Comparison of ENCODE assay signal across 10 cellular contexts in genomic region chr16:31063843-31064611, GRCh38. TPM values are rescaled to one million over a fixed set of nuclear protein-coding genes. Genes with fewer than 3 reads are reported as not detected.
A peak's percentile ranks its signal among the peaks of the same experiment; 100 is the strongest.
DNase-seq lines count a peak whose midpoint lies in the region; ATAC-seq and TF ChIP-seq lines count a peak whose summit lies in the region.
"Had no signal": no experiment of that assay in that cellular context is flagged by ENCODE, and none has a peak within 500 bp of the region (broad histone marks: within the 10 kb centered on the region; RNA-seq: fewer than 3 reads in every experiment).

No MANE protein-coding gene starts in this region.

- peaks cover 36% of the 10 kb centered on the region for H3K4me1 Mint-ChIP-seq in activated T-cell treated with anti-CD3 and anti-CD28 coated beads, Interleukin-2, amount 50 U/mL, for 4 hours (ENCODE audit: low read depth)
- peaks cover 14% of the 10 kb centered on the region for H3K4me1 Mint-ChIP-seq in glutamatergic neuron (ENCODE audit: low read depth, unreplicated experiment)

- H3K4me3 ChIP-seq in H7 (ENCODE audit: insufficient read depth, low read depth, low read length) (no peak overlapping the region), skeletal muscle tissue (ENCODE audit: low read length in 3 of 3) (peak overlapping the region in 1 of 3 donors; percentile 7)

- H3K27me3 ChIP-seq in H7 (ENCODE audit: control insufficient read depth, insufficient read depth, low read length) (no peaks in the 10 kb centered on the region), skeletal muscle tissue (ENCODE audit: control insufficient read depth in 3 of 3, insufficient read depth in 3 of 3, low read length in 3 of 3) (no peaks in the 10 kb centered on the region)

- peak overlapping the region in 1 of 3 donors; percentile 50 for H3K9ac ChIP-seq in skeletal muscle tissue (ENCODE audit: low read depth in 1 of 3, low read length in 3 of 3)

- DNase-seq in H7 (peak; percentile 38), glutamatergic neuron (no peak), globus pallidus (ENCODE audit: low spot score) (no peak)
- DNase-seq in activated T-cell treated with anti-CD3 and anti-CD28 coated beads, Interleukin-2, amount 50 U/mL, for 4 hours, result no peak
- DNase-seq: stimulated activated naive CD4-positive, alpha-beta T cell treated with Interleukin-2 at 50 U/mL for 16 hours had no signal

- H3K27ac Mint-ChIP-seq in glutamatergic neuron (ENCODE audit: unreplicated experiment), result peak overlapping the region; percentile 76

- peak overlapping the region; percentile 59 for H3K4me3 Mint-ChIP-seq in activated T-cell treated with anti-CD3 and anti-CD28 coated beads, Interleukin-2, amount 50 U/mL, for 4 hours
- peak overlapping the region; percentile 71 for H3K4me3 Mint-ChIP-seq in glutamatergic neuron (ENCODE audit: unreplicated experiment)

- TF ChIP-seq CTCF in glutamatergic neuron (IDR thresholded peaks at IDR 0.05; ENCODE audit: partially characterized antibody, unreplicated experiment), result no peak

- no peaks in the 10 kb centered on the region; the same call in none of the 2 replicates for H3K36me3 ChIP-seq in H7 (replicated peaks; ENCODE audit: control insufficient read depth, insufficient read depth, low read length)
- H3K36me3 ChIP-seq in skeletal muscle tissue (ENCODE audit: control insufficient read depth in 3 of 3, insufficient read depth in 3 of 3, low read length in 3 of 3), result peaks cover 8 to 19% (median 17%) of the 10 kb centered on the region in 3 donors

- H3K27ac ChIP-seq in skeletal muscle tissue (ENCODE audit: low read depth, low read length), result peak overlapping the region; percentile 76

- peak; percentile 40 to 44 for ATAC-seq in activated T-cell treated with anti-CD3 and anti-CD28 coated beads, Interleukin-2, amount 50 U/mL, for 4 hours
- ATAC-seq in HG02870 (IDR thresholded peaks at IDR 0.05; ENCODE audit: unreplicated experiment), result no peak
- ATAC-seq in GM19467 (IDR thresholded peaks at IDR 0.05; ENCODE audit: unreplicated experiment), result no peak
- no peak for ATAC-seq in HG03439 (IDR thresholded peaks at IDR 0.05; ENCODE audit: unreplicated experiment)
- ATAC-seq: activated CD4-positive, CD25-positive, alpha-beta regulatory T cell treated with anti-CD3 and anti-CD28 coated beads, Interleukin-2, amount 50 U/mL, for 24 hours had no signal

- H3K4me1 ChIP-seq in skeletal muscle tissue (ENCODE audit: control insufficient read depth in 3 of 3, insufficient read depth in 3 of 3, low read length in 3 of 3), result peaks cover 14 to 15% (median 15%) of the 10 kb centered on the region in 3 donors

- H3K27me3 Mint-ChIP-seq in activated T-cell treated with anti-CD3 and anti-CD28 coated beads, Interleukin-2, amount 50 U/mL, for 4 hours (ENCODE audit: low read depth), result no peaks in the 10 kb centered on the region
- H3K27me3 Mint-ChIP-seq in glutamatergic neuron (ENCODE audit: unreplicated experiment), result peaks cover 11% of the 10 kb centered on the region

- H3K9me3 ChIP-seq in skeletal muscle tissue (ENCODE audit: control insufficient read depth in 3 of 3, low read length in 3 of 3), result no peaks in the 10 kb centered on the region

- no peaks in the 10 kb centered on the region for H3K9me3 Mint-ChIP-seq in activated T-cell treated with anti-CD3 and anti-CD28 coated beads, Interleukin-2, amount 50 U/mL, for 4 hours
- peaks cover 13% of the 10 kb centered on the region for H3K9me3 Mint-ChIP-seq in glutamatergic neuron (ENCODE audit: unreplicated experiment)

- H3K36me3 Mint-ChIP-seq in activated T-cell treated with anti-CD3 and anti-CD28 coated beads, Interleukin-2, amount 50 U/mL, for 4 hours (ENCODE audit: insufficient read depth), result peaks cover 16% of the 10 kb centered on the region
- no peaks in the 10 kb centered on the region for H3K36me3 Mint-ChIP-seq in glutamatergic neuron (ENCODE audit: unreplicated experiment)

RNA-seq across cellular contexts. Expression of gene ZNF668, which starts 10.0 kb away (rescaled TPM):
- total RNA-seq in H7 (2014; rRNA removed; shearing (Covaris generic)), result 16.4 and 19.9 TPM in 2 replicates
- total RNA-seq in activated T-cell treated with anti-CD3 and anti-CD28 coated beads, Interleukin-2, amount 50 U/mL, for 4 hours, result 10 to 100 TPM; 18.1 to 19.4 (median 19.2) TPM
- total RNA-seq in glutamatergic neuron (ENCODE audit: unreplicated experiment), result 15.5 TPM
- 5.7 TPM for total RNA-seq in skeletal muscle tissue

RNA-seq across cellular contexts. Expression of gene ZNF646, which starts 10.2 kb away (rescaled TPM):
- 28.8 and 30.0 TPM in 2 replicates for total RNA-seq in H7 (2014; rRNA removed; shearing (Covaris generic))
- total RNA-seq in activated T-cell treated with anti-CD3 and anti-CD28 coated beads, Interleukin-2, amount 50 U/mL, for 4 hours, result 10 to 100 TPM; 22.3 to 26.1 (median 22.7) TPM
- total RNA-seq in glutamatergic neuron (ENCODE audit: unreplicated experiment) (33.1 TPM), skeletal muscle tissue (9.4 TPM)

RNA-seq across cellular contexts. Expression of gene PRSS53, which starts 24.7 kb away (rescaled TPM):
- total RNA-seq in H7 (2014; rRNA removed; shearing (Covaris generic)), result 1.3 and 4.5 TPM in 2 replicates
- 1 to 10 TPM; 4.6 to 5.6 (median 4.9) TPM for total RNA-seq in activated T-cell treated with anti-CD3 and anti-CD28 coated beads, Interleukin-2, amount 50 U/mL, for 4 hours
- 20.4 TPM for total RNA-seq in glutamatergic neuron (ENCODE audit: unreplicated experiment)
- 2.6 TPM for total RNA-seq in skeletal muscle tissue

RNA-seq across cellular contexts. Expression of gene VKORC1, which starts 30.6 kb away (rescaled TPM):
- 127 and 135 TPM in 2 replicates for total RNA-seq in H7 (2014; rRNA removed; shearing (Covaris generic))
- 10 to 100 TPM; 62.8 to 63.8 (median 63.5) TPM for total RNA-seq in activated T-cell treated with anti-CD3 and anti-CD28 coated beads, Interleukin-2, amount 50 U/mL, for 4 hours
- total RNA-seq in glutamatergic neuron (ENCODE audit: unreplicated experiment) (152 TPM), skeletal muscle tissue (34.4 TPM)

RNA-seq across cellular contexts. Expression of gene STX4, which starts 30.7 kb away (rescaled TPM):
- total RNA-seq in H7 (2014; rRNA removed; shearing (Covaris generic)), result 13.6 and 14.2 TPM in 2 replicates
- total RNA-seq in activated T-cell treated with anti-CD3 and anti-CD28 coated beads, Interleukin-2, amount 50 U/mL, for 4 hours, result 10 to 100 TPM; 53.1 to 81.7 (median 63.8) TPM
- total RNA-seq in glutamatergic neuron (ENCODE audit: unreplicated experiment) (23.4 TPM), skeletal muscle tissue (19.3 TPM)

Comparison
In these comparisons a context has a peak if more than half of its experiments do, and no peak if none do; other contexts are left out.
1. ATAC-seq: peak in activated T-cell treated with anti-CD3 and anti-CD28 coated beads, Interleukin-2, amount 50 U/mL, for 4 hours (2 of 2); none in HG02870 (single experiment), GM19467 (single experiment) and HG03439 (single experiment).